ENCODE assay signal across 8 cellular contexts in the genomic region with DNA sequence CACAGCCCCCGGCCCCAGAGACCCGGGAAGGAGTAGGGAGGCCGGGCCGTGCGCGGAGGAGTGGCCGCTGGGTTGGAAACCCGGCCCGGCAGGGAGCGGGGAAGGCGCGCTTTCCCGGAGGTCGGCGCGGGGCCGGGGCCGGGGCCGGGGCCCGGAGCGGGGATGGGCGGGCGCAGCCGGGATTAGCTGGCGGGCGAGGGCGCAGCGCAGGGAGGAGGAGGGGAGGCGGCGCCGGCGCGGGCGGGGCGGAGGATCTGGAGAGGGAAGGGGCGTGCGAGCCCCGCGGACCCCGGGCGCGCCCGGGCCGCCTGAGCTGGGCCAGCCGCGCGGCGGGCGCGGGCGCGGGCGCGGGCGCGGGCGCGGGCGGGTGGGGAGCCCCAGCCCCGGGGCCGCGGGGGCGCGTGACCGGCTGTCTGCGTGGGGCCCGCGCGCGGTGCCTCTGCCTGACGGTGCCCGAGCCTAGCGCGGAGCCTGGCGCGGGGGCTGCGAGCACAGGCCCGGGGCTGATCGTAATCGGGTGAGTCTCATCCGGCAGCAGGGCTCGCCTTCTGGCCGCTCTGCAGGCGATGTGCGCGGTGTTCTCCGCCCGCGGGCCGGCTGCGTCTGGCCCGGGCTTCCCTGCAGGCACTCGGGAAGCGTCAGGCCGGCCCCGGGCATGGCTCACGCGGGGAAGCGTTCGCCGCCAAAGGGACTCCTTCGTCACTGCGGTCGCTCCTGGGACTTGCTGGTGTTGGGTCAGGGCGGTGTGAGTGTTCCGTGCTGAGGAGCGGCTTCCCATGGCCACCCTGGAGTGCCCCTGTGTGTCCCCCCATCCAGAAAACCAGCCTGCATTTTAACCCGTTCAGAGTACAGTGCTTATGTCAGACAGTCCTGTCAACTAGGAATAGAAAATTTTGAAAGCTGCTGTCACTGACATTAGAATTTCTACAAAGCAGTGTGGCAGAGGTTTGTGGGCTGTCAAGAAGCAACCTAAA. TPM values are rescaled to one million over a fixed set of nuclear protein-coding genes. Genes with fewer than 3 reads are reported as not detected.
DNase-seq lines count a peak whose midpoint lies in the region; ATAC-seq, FAIRE-seq and TF ChIP-seq lines count a peak whose summit lies in the region.

No MANE protein-coding gene starts in this region.

- DNase-seq in NCI-H82 (lab: John Stamatoyannopoulos, UW) (peak; percentile 57), NCI-H82 treated with DMSO at 0.1 percent for 48 hours (lab: John Stamatoyannopoulos, UW; ENCODE audit: unreplicated experiment) (no peak), PC-3 (peak; percentile 6), cardiac fibroblast (ENCODE audit: low read depth in 2 of 2) (peak; percentile 56 to 69), keratinocyte (ENCODE audit: low read depth, low spot score) (no peak), NCI-H226 (no peak)

- CTCF ChIA-PET in PC-3 (lab: Charles Lee), result no interaction called here

- no TSS peak for BruUV-seq in PC-3 (replicated peaks; lab: Mats Ljungman, UMichigan)

- no peaks in the 10 kb centered on the region for H3K9me2 ChIP-seq in PC-3 (replicated peaks; ENCODE audit: low read length)

- no peaks in the 10 kb centered on the region for H3K36me3 ChIP-seq in PC-3 (ENCODE audit: low read depth, low read length)
- H3K36me3 ChIP-seq in keratinocyte (ENCODE audit: control insufficient read depth in 2 of 2, extremely low read depth in 1 of 2, insufficient read depth in 2 of 2, low read length in 2 of 2), result no peaks in the 10 kb centered on the region

- intact Hi-C loops in PC-3 (cut with micrococcal nuclease), result no loop called here

- dilution Hi-C loops in keratinocyte (cut with MboI; ENCODE audit: extremely low pct_ligation_motif_present, low sequenced_read_pairs), result no loop called here

- H3K27me3 ChIP-seq in PC-3 (ENCODE audit: low read length) (peaks cover 25% of the 10 kb centered on the region), keratinocyte (ENCODE audit: control insufficient read depth, extremely low read depth, insufficient read depth, low read length) (peaks cover 8% of the 10 kb centered on the region)

- H3F3A ChIP-seq in PC-3 (ENCODE audit: low read length, unreplicated experiment), result no peaks in the 10 kb centered on the region

- POLR2A ChIA-PET in PC-3 (lab: Charles Lee; ENCODE audit: unreplicated experiment), result no interaction called here

- peak overlapping the region; percentile 68 for H2AFZ ChIP-seq in PC-3 (ENCODE audit: low read length)
- peak overlapping the region; percentile 39 for H2AFZ ChIP-seq in keratinocyte (ENCODE audit: control insufficient read depth, low read length)

- TF ChIP-seq CTCF in PC-3 (conservative IDR thresholded peaks at IDR 0.05; ENCODE audit: low read depth, low read length) (no peak), cardiac fibroblast (IDR thresholded peaks at IDR 0.05; ENCODE audit: low read depth, low read length) (no peak), keratinocyte (optimal IDR thresholded peaks at IDR 0.05 in 1 of 3, IDR thresholded peaks at IDR 0.05 in 1 of 3, conservative IDR thresholded peaks at IDR 0.05 in 1 of 3; ENCODE audit: extremely low read depth in 1 of 3, insufficient read depth in 2 of 3, low read length in 3 of 3) (no peak)

- no peak for FAIRE-seq in keratinocyte (lab: Jason Lieb, UNC)

- H3K79me2 ChIP-seq in PC-3 (ENCODE audit: low read length), result no peaks in the 10 kb centered on the region
- H3K79me2 ChIP-seq in keratinocyte (ENCODE audit: control insufficient read depth, insufficient read depth, low read length), result no peaks in the 10 kb centered on the region

- H3K4me1 ChIP-seq in PC-3 (ENCODE audit: insufficient read depth, low read length) (no peaks in the 10 kb centered on the region), keratinocyte (ENCODE audit: control insufficient read depth, extremely low read depth, insufficient read depth, low read length) (peaks cover 2% of the 10 kb centered on the region)

- H3K27ac ChIP-seq in PC-3 (ENCODE audit: low read length) (no peak overlapping the region), keratinocyte (ENCODE audit: control insufficient read depth, insufficient read depth, low read length) (no peak overlapping the region), skin epidermis (peak overlapping the region in 15 of 21 experiments; percentile 19 to 83 (median 69))

- H3K4me2 ChIP-seq in PC-3 (ENCODE audit: low read length), result peak overlapping the region; percentile 85
- H3K4me2 ChIP-seq in keratinocyte (ENCODE audit: control insufficient read depth, extremely low read depth, insufficient read depth, low read depth, low read length), result peak overlapping the region; percentile 81

- peak; percentile 52 for ATAC-seq in HG02588 (IDR thresholded peaks at IDR 0.05; ENCODE audit: unreplicated experiment)
- peak; percentile 58 for ATAC-seq in PC-3

- H3K9me1 ChIP-seq in keratinocyte (ENCODE audit: control insufficient read depth, extremely low read depth, insufficient read depth, low read length), result no peaks in the 10 kb centered on the region

- H3K4me3 ChIP-seq in PC-3 (ENCODE audit: low read length) (peak overlapping the region; percentile 60), cardiac fibroblast (replicated peaks in 1 of 2; ENCODE audit: low read depth in 2 of 2, low read length in 2 of 2) (peak overlapping the region; percentile 55 to 59), keratinocyte (ENCODE audit: control insufficient read depth in 2 of 3, extremely low read depth in 1 of 3, insufficient read depth in 2 of 3, low read depth in 1 of 3, low read length in 3 of 3) (peak overlapping the region; percentile 40 to 62 (median 52)), skin epidermis (peak overlapping the region; percentile 20 to 56 (median 36))

- H3K9me3 ChIP-seq in PC-3 (ENCODE audit: low read length) (no peaks in the 10 kb centered on the region), keratinocyte (ENCODE audit: control insufficient read depth, low read depth, low read length) (no peaks in the 10 kb centered on the region)

- H4K20me1 ChIP-seq in PC-3 (ENCODE audit: low read length) (no peaks in the 10 kb centered on the region), keratinocyte (ENCODE audit: control insufficient read depth, extremely low read depth, insufficient read depth, low read length) (no peaks in the 10 kb centered on the region)

- H3K9ac ChIP-seq in PC-3 (ENCODE audit: low read length) (no peak overlapping the region), keratinocyte (ENCODE audit: control insufficient read depth, extremely low read depth, insufficient read depth, low read length) (peak overlapping the region; percentile 33)

RNA-seq across cellular contexts. Expression of a gene that starts 40.4 kb away (rescaled TPM):
- 0.22 TPM in 1 of 2 replicates, not detected in the other for total RNA-seq in PC-3 (2014; rRNA removed)
- polyA plus RNA-seq in keratinocyte, result 0.41 to 0.68 TPM (median 0.66 TPM) in 3 replicates
- not detected for polyA plus RNA-seq in keratinocyte (2011; ENCODE audit: low read depth)
- polyA plus RNA-seq in keratinocyte (2011; cell fraction: cytosol; rRNA removed), result 0.53 and 0.75 TPM in 2 replicates
- polyA plus RNA-seq in keratinocyte (2011; cell fraction: nucleus; rRNA removed), result 0.43 and 0.59 TPM in 2 replicates
- 0.50 TPM in 1 of 2 replicates, not detected in the other for polyA plus RNA-seq in keratinocyte (2012; ENCODE audit: low replicate concordance)
- 0.36 to 1.1 TPM in 2 of 3 replicates, not detected in the other for polyA minus RNA-seq in keratinocyte
- polyA minus RNA-seq in keratinocyte (2011; cell fraction: cytosol; rRNA and poly(A)+ RNA removed), result 0.96 TPM
- polyA minus RNA-seq in keratinocyte (2011; cell fraction: nucleus; rRNA and poly(A)+ RNA removed), result 0.39 TPM in 1 of 2 replicates, not detected in the other

RNA-seq across cellular contexts. Expression of a gene that starts 46.5 kb away (rescaled TPM):
- total RNA-seq in PC-3 (2014; rRNA removed), result 0.17 and 0.69 TPM in 2 replicates
- 4.8 to 10.2 TPM (median 8.8 TPM) in 3 replicates for polyA plus RNA-seq in keratinocyte
- polyA plus RNA-seq in keratinocyte (2011; ENCODE audit: low read depth), result 0.40 TPM
- polyA plus RNA-seq in keratinocyte (2011; cell fraction: cytosol; rRNA removed), result 5.9 and 8.6 TPM in 2 replicates
- 10.6 and 12.5 TPM in 2 replicates for polyA plus RNA-seq in keratinocyte (2011; cell fraction: nucleus; rRNA removed)
- 0.25 and 7.5 TPM in 2 replicates for polyA plus RNA-seq in keratinocyte (2012; ENCODE audit: low replicate concordance)
- polyA minus RNA-seq in keratinocyte, result 3.8 to 7.6 TPM (median 4.5 TPM) in 3 replicates
- 7.1 TPM for polyA minus RNA-seq in keratinocyte (2011; cell fraction: cytosol; rRNA and poly(A)+ RNA removed)
- 4.9 and 9.3 TPM in 2 replicates for polyA minus RNA-seq in keratinocyte (2011; cell fraction: nucleus; rRNA and poly(A)+ RNA removed)

Comparison
In these comparisons a context has a peak if more than half of its experiments do, and no peak if none do; other contexts are left out.
1. DNase-seq: peak in NCI-H82 (single experiment), PC-3 (single experiment) and cardiac fibroblast (2 of 2); none in NCI-H82 treated with DMSO at 0.1 percent for 48 hours (single experiment), keratinocyte (single experiment) and NCI-H226 (single experiment).
2. H3K27ac ChIP-seq: peak in skin epidermis (15 of 21); none in PC-3 (single experiment) and keratinocyte (single experiment).
3. Peak in every context shown above with its lines, with median percentiles within 50 percentile points of each other: H3K4me3 ChIP-seq.